In genomic region chr1:155975375-155976061, GRCh38 we compare ENCODE assay signal across 8 cellular contexts. TPM values are rescaled to one million over a fixed set of nuclear protein-coding genes. Genes with fewer than 3 reads are reported as not detected.
DNase-seq lines count a peak whose midpoint lies in the region; ATAC-seq and TF ChIP-seq lines count a peak whose summit lies in the region.

No MANE protein-coding gene starts in this region.

- peak overlapping the region; percentile 89 for H3K4me2 ChIP-seq in Karpas-422 (ENCODE audit: low read depth, low read length, poor library complexity, severe bottlenecking)

- H3K27me3 Mint-ChIP-seq in CD14-positive monocyte (ENCODE audit: low read depth in 3 of 3) = peaks cover 0 to 8% (median 0%) of the 10 kb centered on the region in 3 donors
- H3K27me3 Mint-ChIP-seq in natural killer cell (ENCODE audit: low read depth in 2 of 2) = no peaks in the 10 kb centered on the region

- DNase-seq in CD14-positive monocyte (ENCODE audit: low spot score) (no peak), Karpas-422 (no peak), cardiac fibroblast (ENCODE audit: low read depth in 2 of 2) (no peak), natural killer cell (no peak), NCI-H2029 treated with DMSO at 0.1 percent for 48 hours (lab: John Stamatoyannopoulos, UW) (no peak), AG08395 (ENCODE audit: low spot score) (no peak)
- DNase-seq in activated effector memory CD4-positive, alpha-beta T cell treated with Interleukin-2 at 50 U/mL for 16 hours = no peak

- H3K27ac Mint-ChIP-seq in CD14-positive monocyte (peak overlapping the region; percentile 91 to 99 (median 96)), natural killer cell (peak overlapping the region; percentile 90 to 94)

- H3K4me3 Mint-ChIP-seq in CD14-positive monocyte (peak overlapping the region; percentile 96 to 98), natural killer cell (peak overlapping the region; percentile 92)

- intact Hi-C loops in CD14-positive monocyte (cut with micrococcal nuclease) (loop anchor here in 1 of 2 donors (2.0 kb wide), 1 partner anchor 13 kb away; no protein-coding TSS in a partner anchor), natural killer cell (cut with micrococcal nuclease) (loop anchor here (5.0 kb wide), 2 partner anchors 63 to 118 kb away; partner anchors contain the start of genes GON4L, RIT1 and SYT11)

- H3K4me3 ChIP-seq in Karpas-422 (ENCODE audit: low read length) = peak overlapping the region; percentile 91
- peak overlapping the region; percentile 87 to 94 for H3K4me3 ChIP-seq in cardiac fibroblast (replicated peaks in 1 of 2; ENCODE audit: low read depth in 2 of 2, low read length in 2 of 2)

- H3K9ac ChIP-seq in Karpas-422 (ENCODE audit: low read length) = peak overlapping the region; percentile 97

- H2AFZ ChIP-seq in Karpas-422 (ENCODE audit: low read length) = no peak overlapping the region

- H3K36me3 Mint-ChIP-seq in CD14-positive monocyte (peaks cover 38 to 46% of the 10 kb centered on the region in 2 donors), natural killer cell (no peaks in the 10 kb centered on the region)

- ATAC-seq in natural killer cell (no peak), HG03378 (IDR thresholded peaks at IDR 0.05; ENCODE audit: unreplicated experiment) (no peak)

- no peaks in the 10 kb centered on the region for H3K9me2 ChIP-seq in Karpas-422 (replicated peaks; ENCODE audit: insufficient read depth, low read length)

- no peaks in the 10 kb centered on the region for H3K9me3 Mint-ChIP-seq in CD14-positive monocyte
- no peaks in the 10 kb centered on the region for H3K9me3 Mint-ChIP-seq in natural killer cell

- no peaks in the 10 kb centered on the region for H3K9me3 ChIP-seq in Karpas-422 (ENCODE audit: low read length)

- peaks cover 85% of the 10 kb centered on the region for H3K4me1 ChIP-seq in Karpas-422 (ENCODE audit: low read length)

- H3K4me1 Mint-ChIP-seq in CD14-positive monocyte (peaks cover 70% of the 10 kb centered on the region), natural killer cell (peaks cover 87 to 90% of the 10 kb centered on the region in 2 donors)

- TF ChIP-seq CTCF in CD14-positive monocyte (IDR thresholded peaks at IDR 0.05) (no peak), cardiac fibroblast (IDR thresholded peaks at IDR 0.05; ENCODE audit: low read depth, low read length) (no peak), natural killer cell (IDR thresholded peaks at IDR 0.05) (no peak)

- no peaks in the 10 kb centered on the region for H3K27me3 ChIP-seq in Karpas-422 (ENCODE audit: low read length)

- H3K27ac ChIP-seq in Karpas-422 (ENCODE audit: low read length) = peak overlapping the region; percentile 96

- peaks cover 51% of the 10 kb centered on the region for H4K20me1 ChIP-seq in Karpas-422 (ENCODE audit: insufficient read depth, low read depth, low read length)

- peaks cover 12% of the 10 kb centered on the region for H3K36me3 ChIP-seq in Karpas-422 (ENCODE audit: insufficient read depth, low read length)

- H3K79me2 ChIP-seq in Karpas-422 (ENCODE audit: low read length) = peaks cover 97% of the 10 kb centered on the region

RNA-seq across cellular contexts. Expression of gene ARHGEF2, which starts 2.8 kb away (rescaled TPM):
- 10 to 100 TPM; 15.4 to 18.6 TPM for polyA plus RNA-seq in CD14-positive monocyte
- total RNA-seq in Karpas-422 (2014; rRNA removed; shearing (Covaris generic); ENCODE audit: low replicate concordance) = 85.1 and 207 TPM in 2 replicates
- total RNA-seq in natural killer cell = 100 to 1,000 TPM; 143 to 200 (median 147) TPM

RNA-seq across cellular contexts. Expression of gene RXFP4, which starts 34.1 kb away (rescaled TPM):
- not detected for polyA plus RNA-seq in CD14-positive monocyte
- total RNA-seq in Karpas-422 (2014; rRNA removed; shearing (Covaris generic); ENCODE audit: low replicate concordance) = not detected in 2 replicates
- total RNA-seq in natural killer cell = not detected

RNA-seq across cellular contexts. Expression of gene KHDC4, which starts 41.3 kb away (rescaled TPM):
- 1 to 10 TPM; 3.4 to 3.5 TPM for polyA plus RNA-seq in CD14-positive monocyte
- total RNA-seq in Karpas-422 (2014; rRNA removed; shearing (Covaris generic); ENCODE audit: low replicate concordance) = 42.7 and 63.2 TPM in 2 replicates
- 100 to 1,000 TPM in 1 of 3 donors, 10 to 100 TPM in 2; 61.9 to 101 (median 85.9) TPM for total RNA-seq in natural killer cell

RNA-seq across cellular contexts. Expression of gene SSR2, which starts 45.2 kb away (rescaled TPM):
- 100 to 1,000 TPM; 374 to 414 TPM for polyA plus RNA-seq in CD14-positive monocyte
- total RNA-seq in Karpas-422 (2014; rRNA removed; shearing (Covaris generic); ENCODE audit: low replicate concordance) = 145 and 205 TPM in 2 replicates
- 100 to 1,000 TPM; 209 to 215 (median 211) TPM for total RNA-seq in natural killer cell
